In genomic region chr20:59825944-59826759, GRCh38 we compare ENCODE assay signal across 10 cellular contexts.
A peak's percentile ranks its signal among the peaks of the same experiment; 100 is the strongest.
DNase-seq lines count a peak whose midpoint lies in the region; ATAC-seq, FAIRE-seq and TF ChIP-seq lines count a peak whose summit lies in the region.
"Had no signal": no experiment of that assay in that cellular context is flagged by ENCODE, and none has a peak within 500 bp of the region (broad histone marks: within the 10 kb centered on the region; RNA-seq: fewer than 3 reads in every experiment).

No MANE protein-coding gene starts in this region.

- TF ChIP-seq POLR2A in H1 (IDR thresholded peaks at IDR 0.05; ENCODE audit: control extremely low read depth in 1 of 2, low read depth in 2 of 2, low read length in 2 of 2) (no peak), sigmoid colon (IDR thresholded peaks at IDR 0.05) (peak in 1 of 2 donors; percentile 58)

- DNase-seq in H9, result peak; percentile 19
- peak; percentile 82 for DNase-seq in NCI-H2171 treated with DMSO at 0.1 percent for 48 hours (lab: John Stamatoyannopoulos, UW)
- DNase-seq in H1 (ENCODE audit: low read depth in 1 of 2, low spot score in 2 of 2), result peak in 1 of 2 experiments; percentile 33
- DNase-seq in osteoblast (ENCODE audit: insufficient read length, low spot score, missing footprints), result peak; percentile 86
- DNase-seq in dedifferentiated amniotic fluid mesenchymal stem cell (ENCODE audit: extremely low spot score), result no peak
- DNase-seq in sigmoid colon, result no peak
- DNase-seq in omental fat pad (ENCODE audit: low spot score), result no peak
- DNase-seq in superior temporal gyrus (ENCODE audit: extremely low spot score), result no peak
- DNase-seq: KG1, psoas muscle had no signal

- H4K5ac ChIP-seq in H9 (ENCODE audit: insufficient read length, low read depth, low read length) (peak overlapping the region; percentile 4), H1 (ENCODE audit: insufficient read length, low read depth, low read length) (no peak overlapping the region)

- H2BK15ac ChIP-seq in H9 (ENCODE audit: low read depth, low read length) (no peak overlapping the region), H1 (ENCODE audit: low read length) (no peak overlapping the region)

- no peak for TF ChIP-seq RAD21 in H1 (IDR thresholded peaks at IDR 0.05 in 1 of 2, conservative IDR thresholded peaks at IDR 0.05 in 1 of 2; ENCODE audit: low read depth in 2 of 2, low read length in 2 of 2)

- no peak overlapping the region for H4K8ac ChIP-seq in H9 (replicated peaks; ENCODE audit: insufficient read length, low read depth, low read length)
- no peak overlapping the region for H4K8ac ChIP-seq in H1 (ENCODE audit: extremely low read depth, insufficient read depth, low read length)

- TF ChIP-seq EP300 in H1 (IDR thresholded peaks at IDR 0.05; ENCODE audit: borderline replicate concordance in 1 of 2, low read depth in 2 of 2, low read length in 2 of 2) (no peak), sigmoid colon (IDR thresholded peaks at IDR 0.05) (no peak)

- H3K9me3 ChIP-seq in H9 (ENCODE audit: control insufficient read depth, low read depth, low read length) (no peaks in the 10 kb centered on the region), H1 (ENCODE audit: insufficient read depth in 2 of 2, low read depth in 1 of 2, low read length in 1 of 2) (peaks cover 86 to 98% of the 10 kb centered on the region in 2 experiments), osteoblast (ENCODE audit: low read depth, low read length) (no peaks in the 10 kb centered on the region), sigmoid colon (no peaks in the 10 kb centered on the region)
- H3K9me3 ChIP-seq: psoas muscle had no signal

- no peak overlapping the region for H3K9ac ChIP-seq in H9 (ENCODE audit: extremely low read depth, insufficient read length, low read length)
- H3K9ac ChIP-seq in H1 (replicated peaks in 1 of 4; ENCODE audit: extremely low read depth in 1 of 4, low read depth in 3 of 4, low read length in 3 of 4), result no peak overlapping the region

- H2AFZ ChIP-seq in H9 (ENCODE audit: low read length) (no peak overlapping the region), H1 (ENCODE audit: low read length) (no peak overlapping the region), osteoblast (ENCODE audit: low read length) (no peak overlapping the region)

- no peak overlapping the region for H3K4me3 ChIP-seq in H1 (ENCODE audit: extremely low read depth in 1 of 4, insufficient read depth in 2 of 4, low read depth in 3 of 4, low read length in 4 of 4)
- no peak overlapping the region for H3K4me3 ChIP-seq in osteoblast (ENCODE audit: insufficient read depth, low read length)
- no peak overlapping the region for H3K4me3 ChIP-seq in sigmoid colon
- H3K4me3 ChIP-seq: psoas muscle had no signal

- H3K56ac ChIP-seq in H9 (ENCODE audit: insufficient read length, low read depth, low read length), result no peak overlapping the region
- no peak overlapping the region for H3K56ac ChIP-seq in H1 (replicated peaks; ENCODE audit: insufficient read length, low read depth, low read length)

- H3T11ph ChIP-seq in H9 (ENCODE audit: low read length), result no peak overlapping the region

- intact Hi-C loops in sigmoid colon (cut with DNase I), result no loop called here

- no peaks in the 10 kb centered on the region for H3K36me3 Mint-ChIP-seq in H9 (ENCODE audit: insufficient read depth in 1 of 3, low read depth in 3 of 3)

- H2BK120ac ChIP-seq in H9 (ENCODE audit: low read depth, low read length, poor library complexity, severe bottlenecking) (no peak overlapping the region), H1 (replicated peaks; ENCODE audit: low read depth, low read length) (no peak overlapping the region)

- no peak overlapping the region for H3K4me3 Mint-ChIP-seq in H9

- H2BK20ac ChIP-seq in H9 (ENCODE audit: low read depth, low read length, poor library complexity, severe bottlenecking), result no peak overlapping the region
- no peak overlapping the region for H2BK20ac ChIP-seq in H1 (ENCODE audit: low read length)

- H3K27me3 ChIP-seq in H9 (ENCODE audit: insufficient read depth, low read length), result no peaks in the 10 kb centered on the region
- H3K27me3 ChIP-seq in H1 (replicated peaks in 1 of 4; ENCODE audit: control insufficient read depth in 3 of 4, extremely low read depth in 1 of 4, insufficient read depth in 3 of 4, low read length in 3 of 4), result peaks cover 0 to 2% (median 0%) of the 10 kb centered on the region in 4 experiments; a peak in 1 of 7 replicates
- H3K27me3 ChIP-seq in osteoblast (ENCODE audit: insufficient read depth, low read length), result no peaks in the 10 kb centered on the region
- no peaks in the 10 kb centered on the region for H3K27me3 ChIP-seq in sigmoid colon

- CTCF ChIA-PET in H1 (lab: Charles Lee; ENCODE audit: partially characterized antibody), result no interaction called here

- H3K79me1 ChIP-seq in H9 (ENCODE audit: insufficient read depth, low read depth, low read length, poor library complexity, severe bottlenecking) (no peaks in the 10 kb centered on the region), H1 (ENCODE audit: low read depth, low read length) (no peaks in the 10 kb centered on the region)

- peaks cover 10 to 15% of the 10 kb centered on the region in 2 experiments for H3K4me1 Mint-ChIP-seq in H9

- peaks cover 13% of the 10 kb centered on the region for H3K27me3 Mint-ChIP-seq in H9 (ENCODE audit: low read depth)

- H2BK12ac ChIP-seq in H9 (ENCODE audit: insufficient read length, low read depth, low read length) (no peak overlapping the region), H1 (ENCODE audit: low read depth, low read length) (peak overlapping the region; percentile 55; the same call in 1 of the 2 replicates)

- no peak for ATAC-seq in omental fat pad (ENCODE audit: low FRiP score)

- no peak overlapping the region for H3K23ac ChIP-seq in H9 (ENCODE audit: insufficient read length, low read depth, low read length)
- no peak overlapping the region for H3K23ac ChIP-seq in H1 (ENCODE audit: insufficient read length)

- FAIRE-seq in H1 (lab: Jason Lieb, UNC), result no peak

- WGBS in H9 (ENCODE audit: extremely low coverage, insufficient read length, low lambda C conversion rate), result no CpG with 5 or more reads among the region's 11 CpGs
- 93% methylated on average over 10 of the region's 11 CpGs; no CpG with 5 or more reads in 1 of the 2 experiments for WGBS in H1 (ENCODE audit: extremely low coverage in 1 of 2, insufficient coverage in 1 of 2, insufficient read length in 1 of 2, insufficient replicate concordance in 2 of 2, low coverage in 1 of 2, low lambda C conversion rate in 2 of 2, missing lambda C conversion rate in 1 of 2), 2 experiments
- WGBS in sigmoid colon, 2 donors, result 31 to 71% methylated on average over 11 of the region's 11 CpGs

- H4K91ac ChIP-seq in H9 (ENCODE audit: insufficient read length, low read depth, low read length), result no peak overlapping the region
- no peak overlapping the region for H4K91ac ChIP-seq in H1 (replicated peaks; ENCODE audit: insufficient read length, low read length)

- POLR2A ChIA-PET in H1 (lab: Charles Lee; ENCODE audit: partially characterized antibody), result no interaction called here

- no peaks in the 10 kb centered on the region; a peak in 1 of 8 replicates for H3K36me3 ChIP-seq in H1 (ENCODE audit: control insufficient read depth in 2 of 4, insufficient read depth in 4 of 4, low read length in 3 of 4)
- H3K36me3 ChIP-seq in osteoblast (ENCODE audit: insufficient read depth, low read length), result no peaks in the 10 kb centered on the region
- no peaks in the 10 kb centered on the region for H3K36me3 ChIP-seq in sigmoid colon

- no peak overlapping the region for H3K14ac ChIP-seq in H9 (ENCODE audit: insufficient read depth, low read length)
- no peak overlapping the region for H3K14ac ChIP-seq in H1 (ENCODE audit: insufficient read length)

- H3K4ac ChIP-seq in H9 (ENCODE audit: low read depth, low read length) (no peak overlapping the region), H1 (replicated peaks; ENCODE audit: insufficient read length, low read depth, low read length) (no peak overlapping the region)

- no peak overlapping the region; a peak in 1 of 7 replicates for H3K27ac Mint-ChIP-seq in H9

- TF ChIP-seq CTCF in H9 (conservative IDR thresholded peaks at IDR 0.05) (no peak), H1 (IDR thresholded peaks at IDR 0.05; ENCODE audit: control extremely low read depth in 1 of 3, insufficient read depth in 1 of 3, low read depth in 1 of 3, low read length in 3 of 3) (no peak), osteoblast (IDR thresholded peaks at IDR 0.05; ENCODE audit: extremely low read depth, low read depth, low read length) (no peak), sigmoid colon (IDR thresholded peaks at IDR 0.05) (no peak), omental fat pad (IDR thresholded peaks at IDR 0.05) (no peak)

- no peak overlapping the region for H2BK5ac ChIP-seq in H9 (ENCODE audit: insufficient read length, low read length)
- H2BK5ac ChIP-seq in H1 (ENCODE audit: low read depth, low read length), result no peak overlapping the region

- peaks cover 0 to 16% of the 10 kb centered on the region in 2 experiments; a peak in 3 of 5 replicates for H3K9me3 Mint-ChIP-seq in H9

- H3K27ac ChIP-seq in H9 (ENCODE audit: insufficient read length, low read depth, low read length) (no peak overlapping the region), H1 (ENCODE audit: low read depth, low read length) (no peak overlapping the region), osteoblast (ENCODE audit: low read depth, low read length) (no peak overlapping the region), sigmoid colon (no peak overlapping the region)
- H3K27ac ChIP-seq: psoas muscle had no signal

- no peaks in the 10 kb centered on the region for H4K20me1 ChIP-seq in H9 (ENCODE audit: control insufficient read depth, insufficient read depth, insufficient read length)
- H4K20me1 ChIP-seq in H1 (replicated peaks in 1 of 2; ENCODE audit: control insufficient read depth in 1 of 2, insufficient read depth in 2 of 2, low read length in 2 of 2), result peaks cover 0 to 1% of the 10 kb centered on the region in 2 experiments
- H4K20me1 ChIP-seq in osteoblast (ENCODE audit: insufficient read depth, low read length), result no peaks in the 10 kb centered on the region

- H3K4me2 ChIP-seq in H9 (ENCODE audit: insufficient read depth, insufficient read length, low read length) (no peak overlapping the region), H1 (ENCODE audit: insufficient read depth in 1 of 2, low read depth in 2 of 2, low read length in 2 of 2) (no peak overlapping the region), osteoblast (ENCODE audit: insufficient read depth, low read length) (no peak overlapping the region)

- no peaks in the 10 kb centered on the region for H3K4me1 ChIP-seq in H9 (ENCODE audit: insufficient read depth, low read length)
- peaks cover 0 to 7% (median 0%) of the 10 kb centered on the region in 4 experiments; a peak in 1 of 7 replicates for H3K4me1 ChIP-seq in H1 (replicated peaks in 1 of 4; ENCODE audit: control insufficient read depth in 3 of 4, insufficient read depth in 4 of 4, low read length in 3 of 4)
- H3K4me1 ChIP-seq in osteoblast (ENCODE audit: insufficient read depth, low read length), result no peaks in the 10 kb centered on the region
- peaks cover 0 to 14% (median 8%) of the 10 kb centered on the region in 4 donors for H3K4me1 ChIP-seq in sigmoid colon
- H3K4me1 ChIP-seq: psoas muscle had no signal

- no peak overlapping the region for H3K18ac ChIP-seq in H9 (ENCODE audit: insufficient read length, low read depth, low read length)
- no peak overlapping the region for H3K18ac ChIP-seq in H1 (ENCODE audit: extremely low read depth, low read length)

- H2AK5ac ChIP-seq in H9 (ENCODE audit: insufficient read length, low read length) (no peak overlapping the region), H1 (ENCODE audit: low read depth, low read length) (no peak overlapping the region)

- H3K79me2 ChIP-seq in H9 (ENCODE audit: insufficient read depth, low read length) (no peaks in the 10 kb centered on the region), H1 (ENCODE audit: control insufficient read depth in 1 of 2, insufficient read depth in 2 of 2, low read length in 2 of 2) (no peaks in the 10 kb centered on the region), osteoblast (ENCODE audit: insufficient read depth, low read length) (no peaks in the 10 kb centered on the region)

- no peaks in the 10 kb centered on the region for H3K23me2 ChIP-seq in H9 (ENCODE audit: insufficient read length, low read depth, low read length, poor library complexity, severe bottlenecking)
- peaks cover 2% of the 10 kb centered on the region; the same call in 1 of the 2 replicates for H3K23me2 ChIP-seq in H1 (ENCODE audit: low read depth, low read length)

Comparison
In these comparisons a context has a peak if more than half of its experiments do, and no peak if none do; other contexts are left out.
1. DNase-seq: peak in H9 (single experiment), NCI-H2171 treated with DMSO at 0.1 percent for 48 hours (single experiment) and osteoblast (single experiment); none in dedifferentiated amniotic fluid mesenchymal stem cell (single experiment), sigmoid colon (single experiment), omental fat pad (single experiment) and superior temporal gyrus (single experiment).